Comparison of ENCODE assay signal across 8 cellular contexts in the genomic region with DNA sequence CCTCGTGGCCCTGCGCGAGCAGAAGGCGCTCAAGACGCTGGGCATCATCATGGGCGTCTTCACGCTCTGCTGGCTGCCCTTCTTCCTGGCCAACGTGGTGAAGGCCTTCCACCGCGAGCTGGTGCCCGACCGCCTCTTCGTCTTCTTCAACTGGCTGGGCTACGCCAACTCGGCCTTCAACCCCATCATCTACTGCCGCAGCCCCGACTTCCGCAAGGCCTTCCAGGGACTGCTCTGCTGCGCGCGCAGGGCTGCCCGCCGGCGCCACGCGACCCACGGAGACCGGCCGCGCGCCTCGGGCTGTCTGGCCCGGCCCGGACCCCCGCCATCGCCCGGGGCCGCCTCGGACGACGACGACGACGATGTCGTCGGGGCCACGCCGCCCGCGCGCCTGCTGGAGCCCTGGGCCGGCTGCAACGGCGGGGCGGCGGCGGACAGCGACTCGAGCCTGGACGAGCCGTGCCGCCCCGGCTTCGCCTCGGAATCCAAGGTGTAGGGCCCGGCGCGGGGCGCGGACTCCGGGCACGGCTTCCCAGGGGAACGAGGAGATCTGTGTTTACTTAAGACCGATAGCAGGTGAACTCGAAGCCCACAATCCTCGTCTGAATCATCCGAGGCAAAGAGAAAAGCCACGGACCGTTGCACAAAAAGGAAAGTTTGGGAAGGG. TPM values are rescaled to one million over a fixed set of nuclear protein-coding genes. Genes with fewer than 3 reads are reported as not detected.
DNase-seq lines count a peak whose midpoint lies in the region; ATAC-seq and TF ChIP-seq lines count a peak whose summit lies in the region.

No MANE protein-coding gene starts in this region.

- ATAC-seq in GM21576 (IDR thresholded peaks at IDR 0.05; ENCODE audit: unreplicated experiment) (no peak), HG02840 (IDR thresholded peaks at IDR 0.05; ENCODE audit: low FRiP score, unreplicated experiment) (no peak)

- no peak for TF ChIP-seq CTCF in GM10266 (IDR thresholded peaks at IDR 0.05; ENCODE audit: control insufficient read depth, insufficient read depth, low read depth, missing control alignments)
- TF ChIP-seq CTCF in choroid plexus epithelial cell (conservative IDR thresholded peaks at IDR 0.05; ENCODE audit: low read depth, low read length), result no peak

- peak overlapping the region; percentile 11 for H3K4me3 ChIP-seq in choroid plexus epithelial cell (ENCODE audit: low read depth, low read length)

- peak; percentile 72 for DNase-seq in GM10266 (ENCODE audit: extremely low spot score)
- DNase-seq in NCI-H526 (lab: John Stamatoyannopoulos, UW), result peak; percentile 27 to 73
- DNase-seq in choroid plexus epithelial cell (ENCODE audit: low read depth), result peak; percentile 27
- DNase-seq in mucosa of gallbladder (ENCODE audit: low spot score), result peak; percentile 16
- DNase-seq in middle frontal gyrus (ENCODE audit: extremely low spot score, low spot score), result no peak
- DNase-seq in effector CD8-positive, alpha-beta T cell (lab: John Stamatoyannopoulos, UW), result no peak

RNA-seq across cellular contexts. Expression of gene ADRB1, which starts 1.5 kb away (rescaled TPM):
- 1.7 TPM for total RNA-seq in mucosa of gallbladder

Comparison
In these comparisons a context has a peak if more than half of its experiments do, and no peak if none do; other contexts are left out.
1. DNase-seq: peak in GM10266 (single experiment), NCI-H526 (2 of 2), choroid plexus epithelial cell (single experiment) and mucosa of gallbladder (single experiment); none in middle frontal gyrus (single experiment) and effector CD8-positive, alpha-beta T cell (single experiment).